In the genomic region with DNA sequence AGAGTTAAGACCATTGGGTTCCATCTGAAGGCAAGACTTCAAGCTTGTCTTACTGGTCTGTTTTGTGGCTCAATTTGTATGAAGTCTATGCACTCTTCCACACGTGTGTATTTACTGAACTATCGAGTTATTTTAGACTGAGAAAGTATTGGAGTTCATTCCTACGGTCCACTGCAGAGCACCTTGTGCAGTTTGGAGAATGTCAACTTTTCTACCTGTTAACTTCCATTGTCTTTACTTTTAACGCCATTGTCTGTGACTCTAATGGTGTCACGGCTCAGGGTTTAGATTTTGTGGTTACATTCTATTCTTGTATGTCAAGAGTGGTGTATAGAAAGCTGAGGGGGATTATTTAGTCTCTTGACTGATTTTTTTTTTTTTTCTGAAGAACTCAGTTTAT, we compare ENCODE assay signal across 8 cellular contexts. TPM values are rescaled to one million over a fixed set of nuclear protein-coding genes. Genes with fewer than 3 reads are reported as not detected.
DNase-seq lines count a peak whose midpoint lies in the region; ATAC-seq and TF ChIP-seq lines count a peak whose summit lies in the region.

No MANE protein-coding gene starts in this region.

- peaks cover 2% of the 10 kb centered on the region for H3K36me3 Mint-ChIP-seq in neural crest cell (ENCODE audit: low read depth)

- peak overlapping the region; percentile 98 for H3K4me3 Mint-ChIP-seq in neural crest cell

- H3K9ac ChIP-seq in DND-41 (ENCODE audit: low read depth, low read length) (no peak overlapping the region; the same call in 1 of the 2 replicates), duodenal mucosa (ENCODE audit: low read depth in 1 of 2, low read length in 2 of 2) (peak overlapping the region; percentile 0 to 95)

- H3K36me3 ChIP-seq in DND-41 (ENCODE audit: insufficient read depth, low read length) (no peaks in the 10 kb centered on the region; the same call in 1 of the 2 replicates), MG63 (no peaks in the 10 kb centered on the region), duodenal mucosa (ENCODE audit: control insufficient read depth in 1 of 2, insufficient read depth in 2 of 2, low read length in 2 of 2) (no peaks in the 10 kb centered on the region)

- H3K4me1 ChIP-seq in DND-41 (ENCODE audit: insufficient read depth, low read length) (peaks cover 47% of the 10 kb centered on the region), duodenal mucosa (ENCODE audit: control insufficient read depth in 1 of 2, insufficient read depth in 2 of 2, low read length in 2 of 2) (peaks cover 25 to 39% of the 10 kb centered on the region in 2 donors)

- no peak for ATAC-seq in DND-41 (ENCODE audit: insufficient read depth, low read depth)
- no peak for ATAC-seq in GM21529 (IDR thresholded peaks at IDR 0.05; ENCODE audit: unreplicated experiment)

- peak overlapping the region in 1 of 2 experiments; percentile 62; a peak in 1 of 4 replicates for H3K4me3 ChIP-seq in DND-41 (ENCODE audit: low read depth in 1 of 2, low read length in 2 of 2)
- H3K4me3 ChIP-seq in MG63 = peak overlapping the region; percentile 92
- peak overlapping the region; percentile 21 to 100 for H3K4me3 ChIP-seq in duodenal mucosa (ENCODE audit: low read depth in 1 of 2, low read length in 2 of 2)

- no peaks in the 10 kb centered on the region for H3K9me3 Mint-ChIP-seq in neural crest cell

- H3K79me2 ChIP-seq in DND-41 (ENCODE audit: insufficient read depth, low read length) = peaks cover 87% of the 10 kb centered on the region

- TF ChIP-seq CTCF in DND-41 (IDR thresholded peaks at IDR 0.05; ENCODE audit: borderline replicate concordance, extremely low read depth, low read length, poor library complexity, severe bottlenecking) (no peak), neural crest cell (conservative IDR thresholded peaks at IDR 0.05) (no peak)

- H3K9me3 ChIP-seq in DND-41 (ENCODE audit: insufficient read depth, low read length, severe bottlenecking) = no peaks in the 10 kb centered on the region
- H3K9me3 ChIP-seq in MG63 = no peaks in the 10 kb centered on the region
- no peaks in the 10 kb centered on the region for H3K9me3 ChIP-seq in duodenal mucosa (ENCODE audit: control insufficient read depth in 1 of 2, low read length in 2 of 2)

- H3K27ac Mint-ChIP-seq in neural crest cell (ENCODE audit: unreplicated experiment) = peak overlapping the region; percentile 29

- no peaks in the 10 kb centered on the region for H3K27me3 ChIP-seq in DND-41 (ENCODE audit: insufficient read depth, low read length, poor library complexity)
- H3K27me3 ChIP-seq in MG63 = no peaks in the 10 kb centered on the region
- no peaks in the 10 kb centered on the region for H3K27me3 ChIP-seq in duodenal mucosa (ENCODE audit: control insufficient read depth in 1 of 2, insufficient read depth in 2 of 2, low read length in 2 of 2)

- peak overlapping the region; percentile 79 for H3K4me2 ChIP-seq in DND-41 (ENCODE audit: insufficient read depth, low read length)

- H3K27ac ChIP-seq in DND-41 (ENCODE audit: low read length) (no peak overlapping the region), duodenal mucosa (ENCODE audit: low read depth, low read length) (no peak overlapping the region)

- no peak overlapping the region for H2AFZ ChIP-seq in DND-41 (ENCODE audit: low read depth, low read length)

- H4K20me1 ChIP-seq in DND-41 (ENCODE audit: insufficient read depth, low read length) = peaks cover 54% of the 10 kb centered on the region

- H3K4me1 Mint-ChIP-seq in neural crest cell = peaks cover 64% of the 10 kb centered on the region

- DNase-seq in DND-41 = no peak
- DNase-seq in MG63 = no peak
- no peak for DNase-seq in neural crest cell (ENCODE audit: low read depth, low spot score)
- DNase-seq in SK-N-DZ (ENCODE audit: low spot score) = no peak
- DNase-seq in anterior cingulate cortex (lab: John Stamatoyannopoulos, UW) = no peak
- DNase-seq in NCI-H1694 (lab: John Stamatoyannopoulos, UW) = no peak

- peaks cover 3% of the 10 kb centered on the region for H3K27me3 Mint-ChIP-seq in neural crest cell (ENCODE audit: low read depth)

RNA-seq across cellular contexts. Expression of gene HIF1A, which starts 3.8 kb away (rescaled TPM):
- 58.5 and 77.4 TPM in 2 replicates for total RNA-seq in MG63 (2014; rRNA removed; shearing (Covaris generic); ENCODE audit: low replicate concordance)
- 122 and 129 TPM in 2 replicates for total RNA-seq in neural crest cell
- 87.4 and 108 TPM in 2 replicates for polyA plus RNA-seq in SK-N-DZ (2014; cell fraction: cytosol; rRNA removed)
- polyA plus RNA-seq in SK-N-DZ (2014; cell fraction: nucleus; rRNA removed) = 53.1 and 60.4 TPM in 2 replicates
